8 cellular contexts compared by ENCODE assay signal in genomic region chr1:62175568-62176179, GRCh38. TPM values are rescaled to one million over a fixed set of nuclear protein-coding genes. Genes with fewer than 3 reads are reported as not detected.
DNase-seq lines count a peak whose midpoint lies in the region; ATAC-seq and TF ChIP-seq lines count a peak whose summit lies in the region.

No MANE protein-coding gene starts in this region.

- H3K36me3 Mint-ChIP-seq in brain: no peaks in the 10 kb centered on the region

- ATAC-seq in Panc1: peak; percentile 82
- ATAC-seq in left colon: peak; percentile 70
- ATAC-seq in stimulated activated naive CD8-positive, alpha-beta T cell treated with anti-CD3 and anti-CD28 coated beads, Interleukin-15, amount 100 ng/mL, for 72 hours: no peak
- ATAC-seq in HG03432 (IDR thresholded peaks at IDR 0.05; ENCODE audit: unreplicated experiment): no peak

- no peaks in the 10 kb centered on the region for H3K4me1 ChIP-seq in Panc1 (ENCODE audit: control insufficient read depth, insufficient read depth, low read length)

- intact Hi-C loops in Panc1 (cut with micrococcal nuclease; ENCODE audit: unreplicated experiment) (loop anchor here (1.0 kb wide), 1 partner anchor 232 kb away; no protein-coding TSS in a partner anchor), left colon (cut with DNase I, micrococcal nuclease) (loop anchor here in 1 of 2 donors (2.0 kb wide), 1 partner anchor 231 kb away; no protein-coding TSS in a partner anchor)

- H3K9me3 Mint-ChIP-seq in brain: no peaks in the 10 kb centered on the region
- H3K9me3 Mint-ChIP-seq in stimulated activated naive CD8-positive, alpha-beta T cell treated with anti-CD3 and anti-CD28 coated beads, Interleukin-15, amount 100 ng/mL, for 72 hours: no peaks in the 10 kb centered on the region

- H3K36me3 ChIP-seq in Panc1 (ENCODE audit: control insufficient read depth, insufficient read depth, low read length): no peaks in the 10 kb centered on the region

- H3K27ac Mint-ChIP-seq in brain: peak overlapping the region in 3 of 5 experiments; percentile 9 to 54 (median 29)
- no peak overlapping the region for H3K27ac Mint-ChIP-seq in stimulated activated naive CD8-positive, alpha-beta T cell treated with anti-CD3 and anti-CD28 coated beads, Interleukin-15, amount 100 ng/mL, for 72 hours

- no peaks in the 10 kb centered on the region for H3K27me3 ChIP-seq in Panc1 (ENCODE audit: control insufficient read depth, insufficient read depth, low read length)

- in situ Hi-C loops in Panc1 (cut with HindIII; ENCODE audit: low pct_unique_long_range_greater_than_20kb, low sequenced_read_pairs): no loop called here

- DNase-seq in activated T-cell treated with anti-CD3 and anti-CD28 coated beads for 1 hour (ENCODE audit: low read depth): peak; percentile 2
- no peak for DNase-seq in activated T-cell treated with anti-CD3 and anti-CD28 coated beads, Interleukin-2, amount 50 U/mL, for 1 hour
- DNase-seq in Jurkat, Clone E6-1 (ENCODE audit: low read depth, low spot score): peak; percentile 72
- DNase-seq in Panc1 (ENCODE audit: low read depth, low spot score): peak; percentile 25
- DNase-seq in left colon: peak in 1 of 2 donors; percentile 32
- peak; percentile 19 to 21 for DNase-seq in stimulated activated naive CD8-positive, alpha-beta T cell treated with anti-CD3 and anti-CD28 coated beads, Interleukin-15, amount 100 ng/mL, for 72 hours

- TF ChIP-seq CTCF in Panc1 (IDR thresholded peaks at IDR 0.05) (peak; percentile 80), brain (conservative IDR thresholded peaks at IDR 0.05) (peak; percentile 90)

- POLR2A ChIA-PET in Panc1 (lab: Charles Lee): no interaction called here

- H3K27me3 Mint-ChIP-seq in brain: peaks cover 13% of the 10 kb centered on the region
- H3K27me3 Mint-ChIP-seq in stimulated activated naive CD8-positive, alpha-beta T cell treated with anti-CD3 and anti-CD28 coated beads, Interleukin-15, amount 100 ng/mL, for 72 hours: no peaks in the 10 kb centered on the region

- H3K27ac ChIP-seq in Panc1 (ENCODE audit: low read length): no peak overlapping the region

- H3K4me3 ChIP-seq in Jurkat, Clone E6-1 (ENCODE audit: low read length): no peak overlapping the region
- no peak overlapping the region for H3K4me3 ChIP-seq in Panc1 (ENCODE audit: low read depth in 2 of 2, low read length in 2 of 2)

- no TSS peak for BruUV-seq in Panc1 (replicated peaks; lab: Mats Ljungman, UMichigan)

- H3K4me1 Mint-ChIP-seq in brain: peaks cover 7% of the 10 kb centered on the region
- no peaks in the 10 kb centered on the region for H3K4me1 Mint-ChIP-seq in stimulated activated naive CD8-positive, alpha-beta T cell treated with anti-CD3 and anti-CD28 coated beads, Interleukin-15, amount 100 ng/mL, for 72 hours

- no peaks in the 10 kb centered on the region for H3K9me3 ChIP-seq in Panc1 (ENCODE audit: control insufficient read depth, insufficient read depth, low read depth, low read length)

- CTCF ChIA-PET in Panc1 (lab: Charles Lee): interaction anchor here (0.6 to 1.6 kb wide), 9 partner anchors 45 to 1260 kb away, joined by 3 to 6 read pairs (median 4); no protein-coding TSS in a partner anchor

- H3K4me3 Mint-ChIP-seq in brain: no peak overlapping the region
- H3K4me3 Mint-ChIP-seq in stimulated activated naive CD8-positive, alpha-beta T cell treated with anti-CD3 and anti-CD28 coated beads, Interleukin-15, amount 100 ng/mL, for 72 hours: no peak overlapping the region

RNA-seq across cellular contexts. Expression of gene L1TD1, which starts 19.0 kb away (rescaled TPM):
- polyA plus RNA-seq in Jurkat, Clone E6-1 (2012; ENCODE audit: insufficient read depth, insufficient read length): not detected
- total RNA-seq in Panc1 (2021; ENCODE audit: unreplicated experiment) (0.18 TPM), left colon (1 to 10 TPM; 4.1 to 6.9 TPM)
- not detected for polyA plus RNA-seq in Panc1 (2012; ENCODE audit: insufficient read length)
- not detected for polyA plus RNA-seq in brain (ENCODE audit: insufficient read depth, low read depth, low replicate concordance)

Comparison
In these comparisons a context has a peak if more than half of its experiments do, and no peak if none do; other contexts are left out.
1. ATAC-seq: peak in Panc1 (single experiment) and left colon (single experiment); none in stimulated activated naive CD8-positive, alpha-beta T cell treated with anti-CD3 and anti-CD28 coated beads, Interleukin-15, amount 100 ng/mL, for 72 hours (single experiment) and HG03432 (single experiment).
2. H3K27ac Mint-ChIP-seq: peak in brain (3 of 5); none in stimulated activated naive CD8-positive, alpha-beta T cell treated with anti-CD3 and anti-CD28 coated beads, Interleukin-15, amount 100 ng/mL, for 72 hours (0 of 2).